Comparison of ENCODE assay signal across 8 cellular contexts in the genomic region with DNA sequence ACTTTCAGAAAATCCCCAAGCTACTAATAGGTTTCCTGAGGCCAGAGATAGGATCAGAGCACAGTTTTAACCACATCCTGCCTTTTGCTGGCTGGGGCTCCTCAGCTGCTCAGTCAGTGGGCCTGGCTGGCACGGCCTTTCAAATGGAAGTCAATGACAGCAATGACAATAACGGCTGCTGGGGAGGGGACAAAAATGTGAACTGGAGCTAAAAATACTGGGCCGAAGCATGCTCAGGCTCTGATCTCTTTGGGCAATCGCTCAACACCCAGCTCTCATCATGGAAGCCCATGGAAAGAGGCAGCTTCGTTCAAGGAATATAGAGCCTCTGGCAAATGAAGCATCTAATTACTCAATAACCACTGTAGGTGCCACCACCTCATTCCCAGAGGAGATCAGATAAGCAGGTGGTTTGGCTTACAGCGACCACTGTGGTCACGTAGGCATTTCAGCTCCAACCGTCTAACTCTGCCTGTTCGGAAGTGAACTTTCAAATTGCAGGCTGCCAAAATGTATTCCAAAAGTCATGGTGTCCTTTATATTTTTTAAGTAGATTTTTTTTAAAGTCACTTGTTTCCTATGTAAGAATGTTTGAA. TPM values are rescaled to one million over a fixed set of nuclear protein-coding genes. Genes with fewer than 3 reads are reported as not detected.
A peak's percentile ranks its signal among the peaks of the same experiment; 100 is the strongest.
DNase-seq lines count a peak whose midpoint lies in the region; ATAC-seq and TF ChIP-seq lines count a peak whose summit lies in the region.

No MANE protein-coding gene starts in this region.

- peak overlapping the region in 2 of 10 donors; percentile 19 to 80 for H3K27ac Mint-ChIP-seq in naive thymus-derived CD8-positive, alpha-beta T cell

- no peaks in the 10 kb centered on the region for H3K36me3 ChIP-seq in BE2C

- ATAC-seq in GM19043 (IDR thresholded peaks at IDR 0.05; ENCODE audit: low read depth, unreplicated experiment) (peak; percentile 88), HG03108 (IDR thresholded peaks at IDR 0.05; ENCODE audit: unreplicated experiment) (peak; percentile 91), SK-N-SH treated with all-trans-retinoic acid at 6 μM for 48 hours (0 out of 3 replicates have a peak, but pooled peaks have one; percentile 45)
- peak in 1 of 2 donors; percentile 47 for ATAC-seq in naive thymus-derived CD8-positive, alpha-beta T cell

- H3K27me3 Mint-ChIP-seq in naive thymus-derived CD8-positive, alpha-beta T cell = peaks cover 20 to 39% (median 30%) of the 10 kb centered on the region in 5 donors

- H3K27ac ChIP-seq in coronary artery = no peak overlapping the region

- peaks cover 4 to 19% (median 13%) of the 10 kb centered on the region in 4 donors for H3K4me1 Mint-ChIP-seq in naive thymus-derived CD8-positive, alpha-beta T cell

- H3K9me3 ChIP-seq in BE2C = no peaks in the 10 kb centered on the region

- TF ChIP-seq CTCF in BE2C (IDR thresholded peaks at IDR 0.05; ENCODE audit: low read depth, low read length) (0 out of 2 replicates have a peak, but pooled peaks have one; percentile 7), coronary artery (IDR thresholded peaks at IDR 0.05) (no peak)

- no peaks in the 10 kb centered on the region for H3K27me3 ChIP-seq in BE2C

- H3K36me3 Mint-ChIP-seq in naive thymus-derived CD8-positive, alpha-beta T cell = no peaks in the 10 kb centered on the region

- H3K4me3 ChIP-seq in BE2C (ENCODE audit: low read depth, low read length) = peak overlapping the region; percentile 11
- H3K4me3 ChIP-seq in coronary artery = no peak overlapping the region

- DNase-seq in BE2C = peak; percentile 79
- peak in 3 of 10 donors; percentile 3 to 12 (median 6) for DNase-seq in naive thymus-derived CD8-positive, alpha-beta T cell
- DNase-seq in kidney tubule cell (ENCODE audit: low spot score) = no peak
- no peak for DNase-seq in RPMI8226
- no peak for DNase-seq in coronary artery (ENCODE audit: low spot score)

- POLR2A ChIA-PET in naive thymus-derived CD8-positive, alpha-beta T cell (lab: Charles Lee) = no interaction called here

- peak overlapping the region in 7 of 10 donors; percentile 17 to 51 (median 33) for H3K4me3 Mint-ChIP-seq in naive thymus-derived CD8-positive, alpha-beta T cell

- H3K9me3 Mint-ChIP-seq in naive thymus-derived CD8-positive, alpha-beta T cell = no peaks in the 10 kb centered on the region

- no peaks in the 10 kb centered on the region; the same call in 1 of the 2 replicates for H3K4me1 ChIP-seq in BE2C

TF ChIP-seq in SK-N-SH treated with all-trans-retinoic acid at 6 μM for 48 hours, 23 proteins besides CTCF, POLR2A, EP300 and RAD21:
- TF ChIP-seq, protein P1, sequence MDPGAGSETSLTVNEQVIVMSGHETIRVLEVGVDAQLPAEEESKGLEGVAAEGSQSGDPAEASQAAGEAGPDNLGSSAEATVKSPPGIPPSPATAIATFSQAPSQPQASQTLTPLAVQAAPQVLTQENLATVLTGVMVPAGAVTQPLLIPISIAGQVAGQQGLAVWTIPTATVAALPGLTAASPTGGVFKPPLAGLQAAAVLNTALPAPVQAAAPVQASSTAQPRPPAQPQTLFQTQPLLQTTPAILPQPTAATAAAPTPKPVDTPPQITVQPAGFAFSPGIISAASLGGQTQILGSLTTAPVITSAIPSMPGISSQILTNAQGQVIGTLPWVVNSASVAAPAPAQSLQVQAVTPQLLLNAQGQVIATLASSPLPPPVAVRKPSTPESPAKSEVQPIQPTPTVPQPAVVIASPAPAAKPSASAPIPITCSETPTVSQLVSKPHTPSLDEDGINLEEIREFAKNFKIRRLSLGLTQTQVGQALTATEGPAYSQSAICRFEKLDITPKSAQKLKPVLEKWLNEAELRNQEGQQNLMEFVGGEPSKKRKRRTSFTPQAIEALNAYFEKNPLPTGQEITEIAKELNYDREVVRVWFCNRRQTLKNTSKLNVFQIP (CRISPR knock-in tag; IDR thresholded peaks at IDR 0.05; ENCODE audit: borderline replicate concordance, low read depth) = no peak
TF ChIP-seq in SK-N-SH treated with all-trans-retinoic acid at 6 μM for 48 hours: peak in this region for 0.

RNA-seq across cellular contexts. Expression of gene WT1, which starts 14.3 kb away (rescaled TPM):
- 6.7 TPM for polyA plus RNA-seq in BE2C (2012; ENCODE audit: insufficient read depth, insufficient read length, low read depth)
- not detected for total RNA-seq in naive thymus-derived CD8-positive, alpha-beta T cell
- polyA plus RNA-seq in naive thymus-derived CD8-positive, alpha-beta T cell = not detected
